In the genomic region with DNA sequence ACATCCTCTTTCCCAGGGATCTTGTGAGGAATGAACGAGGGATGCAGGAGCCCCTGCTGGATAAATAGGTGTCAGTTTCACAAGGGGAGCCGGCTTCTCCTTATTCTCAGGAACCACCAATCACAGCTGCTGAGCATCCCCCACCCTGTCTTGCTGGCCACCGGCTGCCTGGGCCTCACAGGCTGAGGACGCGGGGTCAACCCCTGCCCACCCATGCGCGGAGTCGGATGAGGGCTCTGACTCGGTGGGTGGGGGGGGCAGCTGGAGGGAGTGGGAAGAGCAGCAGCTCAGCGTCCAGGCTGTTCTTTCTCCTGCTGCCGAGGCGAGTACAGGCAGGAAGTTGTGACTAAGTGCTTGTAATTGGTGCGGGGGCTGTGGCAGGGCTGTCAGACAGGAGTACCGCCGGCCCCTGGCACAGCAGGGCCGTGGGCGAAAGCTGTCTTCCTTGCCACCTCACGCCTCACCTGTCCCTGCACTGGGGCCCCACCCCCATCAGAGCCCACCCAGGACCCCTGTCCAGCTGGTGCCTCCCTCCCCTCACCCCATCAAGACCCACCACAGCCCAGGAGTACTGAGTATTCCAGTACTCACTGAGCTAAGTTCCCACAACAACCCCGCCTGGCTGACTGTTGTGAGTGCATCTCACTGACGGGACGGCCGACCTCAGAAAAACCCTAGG, we compare ENCODE assay signal across 8 cellular contexts. TPM values are rescaled to one million over a fixed set of nuclear protein-coding genes. Genes with fewer than 3 reads are reported as not detected.
DNase-seq lines count a peak whose midpoint lies in the region; ATAC-seq and TF ChIP-seq lines count a peak whose summit lies in the region.

No MANE protein-coding gene starts in this region.

- DNase-seq in DND-41 (peak; percentile 67), MV-4-11 (lab: John Stamatoyannopoulos, UW) (peak; percentile 57), dermis microvascular lymphatic vessel endothelial cell (ENCODE audit: low read depth in 2 of 2) (peak; percentile 28 to 87), neural progenitor cell (ENCODE audit: low spot score) (peak; percentile 88), upper lobe of right lung (no peak)
- DNase-seq in activated CD4-positive, alpha-beta T cell treated with anti-CD3 and anti-CD28 coated beads, Interleukin-2, amount 50 U/mL, for 24 hours (ENCODE audit: low read depth in 1 of 2, low spot score in 1 of 2): peak; percentile 47 to 66

- intact Hi-C loops in upper lobe of right lung (cut with DNase I): no loop called here

- H3K36me3 Mint-ChIP-seq in neural progenitor cell: no peaks in the 10 kb centered on the region

- peak overlapping the region; percentile 69 for H3K4me3 Mint-ChIP-seq in neural progenitor cell

- H3K79me2 ChIP-seq in DND-41 (ENCODE audit: insufficient read depth, low read length) (no peaks in the 10 kb centered on the region), neural progenitor cell (ENCODE audit: low read depth) (no peaks in the 10 kb centered on the region)

- H2AFZ ChIP-seq in DND-41 (ENCODE audit: low read depth, low read length) (peak overlapping the region; percentile 30; the same call in 1 of the 2 replicates), neural progenitor cell (replicated peaks) (no peak overlapping the region)

- peaks cover 13% of the 10 kb centered on the region for H3F3A ChIP-seq in neural progenitor cell (ENCODE audit: low read depth)

- H3K27me3 Mint-ChIP-seq in neural progenitor cell (ENCODE audit: insufficient read depth, low read depth): peaks cover 2% of the 10 kb centered on the region

- H3K9me3 ChIP-seq in DND-41 (ENCODE audit: insufficient read depth, low read length, severe bottlenecking) (no peaks in the 10 kb centered on the region), neural progenitor cell (ENCODE audit: low read depth) (no peaks in the 10 kb centered on the region), upper lobe of right lung (no peaks in the 10 kb centered on the region)

- H3K36me3 ChIP-seq in DND-41 (ENCODE audit: insufficient read depth, low read length) (no peaks in the 10 kb centered on the region), neural progenitor cell (no peaks in the 10 kb centered on the region), upper lobe of right lung (no peaks in the 10 kb centered on the region)

- H3K27ac ChIP-seq in DND-41 (ENCODE audit: low read length): peak overlapping the region; percentile 75
- no peak overlapping the region for H3K27ac ChIP-seq in neural progenitor cell
- no peak overlapping the region for H3K27ac ChIP-seq in upper lobe of right lung

- TF ChIP-seq CTCF in DND-41 (IDR thresholded peaks at IDR 0.05; ENCODE audit: borderline replicate concordance, extremely low read depth, low read length, poor library complexity, severe bottlenecking) (no peak), neural progenitor cell (IDR thresholded peaks at IDR 0.05) (no peak), upper lobe of right lung (IDR thresholded peaks at IDR 0.05) (no peak)

- H3K4me1 ChIP-seq in DND-41 (ENCODE audit: insufficient read depth, low read length): peaks cover 44% of the 10 kb centered on the region
- H3K4me1 ChIP-seq in neural progenitor cell: peaks cover 4% of the 10 kb centered on the region
- peaks cover 9% of the 10 kb centered on the region for H3K4me1 ChIP-seq in upper lobe of right lung

- H3K27ac Mint-ChIP-seq in neural progenitor cell: peak overlapping the region; percentile 73

- ATAC-seq in DND-41 (ENCODE audit: insufficient read depth, low read depth) (peak; percentile 77), upper lobe of right lung (peak; percentile 63), HG02981 (IDR thresholded peaks at IDR 0.05; ENCODE audit: unreplicated experiment) (no peak), GM21619 (IDR thresholded peaks at IDR 0.05; ENCODE audit: unreplicated experiment) (no peak)

- peaks cover 28% of the 10 kb centered on the region for H3K4me1 Mint-ChIP-seq in neural progenitor cell

- H4K20me1 ChIP-seq in DND-41 (ENCODE audit: insufficient read depth, low read length): 0 out of 2 replicates have a peak, but pooled peaks cover 3% of the 10 kb centered on the region
- peaks cover 4% of the 10 kb centered on the region for H4K20me1 ChIP-seq in neural progenitor cell (ENCODE audit: low read depth)

- H3K4me2 ChIP-seq in DND-41 (ENCODE audit: insufficient read depth, low read length): peak overlapping the region; percentile 65
- peak overlapping the region; percentile 60 for H3K4me2 ChIP-seq in neural progenitor cell

- peak overlapping the region; percentile 24 for H3K9ac ChIP-seq in DND-41 (ENCODE audit: low read depth, low read length)
- H3K9ac ChIP-seq in neural progenitor cell: no peak overlapping the region

- H3K9me3 Mint-ChIP-seq in neural progenitor cell: no peaks in the 10 kb centered on the region

- H3K27me3 ChIP-seq in DND-41 (ENCODE audit: insufficient read depth, low read length, poor library complexity): no peaks in the 10 kb centered on the region
- peaks cover 6% of the 10 kb centered on the region for H3K27me3 ChIP-seq in neural progenitor cell
- no peaks in the 10 kb centered on the region for H3K27me3 ChIP-seq in upper lobe of right lung

- H3K4me3 ChIP-seq in DND-41 (ENCODE audit: low read depth in 1 of 2, low read length in 2 of 2) (peak overlapping the region in 1 of 2 experiments; percentile 40; a peak in 2 of 4 replicates), neural progenitor cell (no peak overlapping the region), upper lobe of right lung (no peak overlapping the region)

RNA-seq across cellular contexts. Expression of a gene that starts 11.0 kb away (rescaled TPM):
- total RNA-seq in dermis microvascular lymphatic vessel endothelial cell: 0.13 TPM in 2 replicates
- 0.24 and 0.74 TPM in 2 replicates for total RNA-seq in neural progenitor cell (ENCODE audit: low replicate concordance)
- total RNA-seq in upper lobe of right lung: 3.0 TPM

RNA-seq across cellular contexts. Expression of a gene that starts 26.9 kb away (rescaled TPM):
- 0.25 and 2.4 TPM in 2 replicates for total RNA-seq in dermis microvascular lymphatic vessel endothelial cell
- total RNA-seq in neural progenitor cell (ENCODE audit: low replicate concordance): 5.2 and 21.1 TPM in 2 replicates
- total RNA-seq in upper lobe of right lung: 4.8 TPM

RNA-seq across cellular contexts. Expression of a gene that starts 41.9 kb away (rescaled TPM):
- 2,608 and 3,128 TPM in 2 replicates for total RNA-seq in dermis microvascular lymphatic vessel endothelial cell
- 1,914 and 5,602 TPM in 2 replicates for total RNA-seq in neural progenitor cell (ENCODE audit: low replicate concordance)
- total RNA-seq in upper lobe of right lung: 1,795 TPM

RNA-seq across cellular contexts. Expression of a gene that starts 55.1 kb away (rescaled TPM):
- total RNA-seq in dermis microvascular lymphatic vessel endothelial cell (63.4 and 87.0 TPM in 2 replicates), neural progenitor cell (ENCODE audit: low replicate concordance) (34.6 and 78.5 TPM in 2 replicates), upper lobe of right lung (74.0 TPM)

RNA-seq across cellular contexts. Expression of a gene that starts 55.2 kb away (rescaled TPM):
- total RNA-seq in dermis microvascular lymphatic vessel endothelial cell (1.0 and 1.5 TPM in 2 replicates), neural progenitor cell (ENCODE audit: low replicate concordance) (9.3 and 14.1 TPM in 2 replicates), upper lobe of right lung (8.1 TPM)

Comparison
In these comparisons a context has a peak if more than half of its experiments do, and no peak if none do; other contexts are left out.
1. ATAC-seq: peak in DND-41 (single experiment) and upper lobe of right lung (single experiment); none in HG02981 (single experiment) and GM21619 (single experiment).